Comparison of ENCODE assay signal across 30 cellular contexts in the genomic region with DNA sequence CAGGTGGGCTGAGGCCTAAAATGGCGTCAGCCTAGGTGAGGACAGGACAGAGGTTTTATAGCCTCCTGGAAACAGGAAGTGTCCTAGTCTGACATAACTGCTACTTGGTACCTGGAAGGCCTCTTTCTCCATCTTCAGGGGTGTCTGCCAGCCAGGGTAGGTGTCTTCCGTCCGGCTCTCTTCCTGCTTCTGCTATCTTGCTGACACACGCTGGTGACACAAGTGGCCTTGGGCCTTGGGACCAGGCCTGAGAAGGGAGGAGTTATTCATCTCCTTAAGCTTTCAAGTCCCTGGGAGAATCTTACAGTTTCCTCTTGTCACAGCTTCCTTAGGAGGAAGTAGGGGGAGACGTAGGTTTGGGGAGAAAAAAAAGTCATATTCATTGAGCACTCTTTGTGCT.
"Had no signal": no experiment of that assay in that cellular context is flagged by ENCODE, and none has a peak within 500 bp of the region (broad histone marks: within the 10 kb centered on the region; RNA-seq: fewer than 3 reads in every experiment).

No MANE protein-coding gene starts in this region.

- H3K36me3 ChIP-seq: cardiac muscle cell, SJCRH30, WERI-Rb-1 had no signal

- H3K4me3 Mint-ChIP-seq: activated CD4-positive, alpha-beta memory T cell treated with anti-CD3 and anti-CD28 coated beads for 36 hours; activated naive CD8-positive, alpha-beta T cell treated with anti-CD3 and anti-CD28 coated beads for 36 hours; activated T-cell treated with anti-CD3 and anti-CD28 coated beads, Interleukin-2, amount 50 U/mL, for 72 hours; activated T-helper 17 cell treated with anti-CD3 and anti-CD28 coated beads, Interleukin-2, amount 50 U/mL, for 72 hours; central memory CD8-positive, alpha-beta T cell had no signal

- H3K27me3 ChIP-seq: cardiac muscle cell, SJCRH30 had no signal

- H3K4me2 ChIP-seq: KMS-11 had no signal

- H3K4me3 ChIP-seq: cardiac muscle cell, SJCRH30, SK-N-MC had no signal

- H3K4me1 Mint-ChIP-seq: activated naive CD8-positive, alpha-beta T cell treated with anti-CD3 and anti-CD28 coated beads for 36 hours; activated T-helper 17 cell treated with anti-CD3 and anti-CD28 coated beads, Interleukin-2, amount 50 U/mL, for 72 hours; central memory CD8-positive, alpha-beta T cell had no signal

- H3K27ac Mint-ChIP-seq: activated CD4-positive, alpha-beta memory T cell treated with anti-CD3 and anti-CD28 coated beads for 36 hours; activated naive CD8-positive, alpha-beta T cell treated with anti-CD3 and anti-CD28 coated beads for 36 hours; activated T-cell treated with anti-CD3 and anti-CD28 coated beads, Interleukin-2, amount 50 U/mL, for 72 hours; activated T-helper 17 cell treated with anti-CD3 and anti-CD28 coated beads, Interleukin-2, amount 50 U/mL, for 72 hours had no signal

- H3K27me3 Mint-ChIP-seq: activated CD4-positive, alpha-beta memory T cell treated with anti-CD3 and anti-CD28 coated beads for 36 hours; activated naive CD8-positive, alpha-beta T cell treated with anti-CD3 and anti-CD28 coated beads for 36 hours; activated T-helper 17 cell treated with anti-CD3 and anti-CD28 coated beads, Interleukin-2, amount 50 U/mL, for 72 hours; central memory CD8-positive, alpha-beta T cell had no signal

- H3K36me3 Mint-ChIP-seq: activated CD4-positive, alpha-beta memory T cell treated with anti-CD3 and anti-CD28 coated beads for 36 hours; activated naive CD8-positive, alpha-beta T cell treated with anti-CD3 and anti-CD28 coated beads for 36 hours had no signal

- H3K9ac ChIP-seq: KMS-11 had no signal

- H3K9me3 Mint-ChIP-seq: activated CD4-positive, alpha-beta memory T cell treated with anti-CD3 and anti-CD28 coated beads for 36 hours; activated T-helper 17 cell treated with anti-CD3 and anti-CD28 coated beads, Interleukin-2, amount 50 U/mL, for 72 hours; central memory CD8-positive, alpha-beta T cell had no signal

- ATAC-seq: activated T-helper 17 cell treated with anti-CD3 and anti-CD28 coated beads, Interleukin-2, amount 50 U/mL, for 72 hours had no signal

- H3K4me1 ChIP-seq: SJCRH30 had no signal

- H3K27ac ChIP-seq: cardiac muscle cell, KMS-11, SJCRH30, SK-N-MC, WERI-Rb-1 had no signal

- H3K9me3 ChIP-seq: SJCRH30 had no signal

- DNase-seq: activated CD4-positive, alpha-beta memory T cell treated with anti-CD3 and anti-CD28 coated beads for 36 hours; activated CD4-positive, alpha-beta T cell treated with anti-CD3 and anti-CD28 coated beads, Interleukin-2, amount 50 U/mL, for 1 hour; activated CD8-positive, alpha-beta memory T cell treated with anti-CD3 and anti-CD28 coated beads, Interleukin-2, amount 50 U/mL, for 4 hours; activated effector memory CD4-positive, alpha-beta T cell treated with anti-CD3 and anti-CD28 coated beads, Interleukin-2, amount 50 U/mL, for 16 hours; activated naive CD4-positive, alpha-beta T cell; activated naive CD4-positive, alpha-beta T cell treated with anti-CD3 and anti-CD28 coated beads, Interleukin-2, amount 50 U/mL, for 16 hours; activated naive CD8-positive, alpha-beta T cell treated with anti-CD3 and anti-CD28 coated beads for 36 hours; activated T-cell treated with anti-CD3 and anti-CD28 coated beads for 4 hours; activated T-cell treated with anti-CD3 and anti-CD28 coated beads, Interleukin-2, amount 50 U/mL, for 72 hours; amniotic stem cell; aorta; MM.1S; MV-4-11; NCI-H1092; NCI-H1436 treated with DMSO at 0.1 percent for 48 hours; NCI-H1694 treated with DMSO at 0.1 percent for 48 hours; NCI-H2029; NCI-H345; NCI-H524 treated with DMSO at 0.1 percent for 48 hours; NCI-H748 treated with DMSO at 0.1 percent for 48 hours; NK-92 treated with Interleukin-12 subunit alpha and Interleukin-12 subunit beta, amount 100 ng/mL, for 24 hours; SHP77; SJCRH30; T1000; WERI-Rb-1 had no signal
